ENCODE assay signal across 8 cellular contexts in genomic region chr13:29362849-29363604, GRCh38.
A peak's percentile ranks its signal among the peaks of the same experiment; 100 is the strongest.
DNase-seq lines count a peak whose midpoint lies in the region; ATAC-seq and TF ChIP-seq lines count a peak whose summit lies in the region.

No MANE protein-coding gene starts in this region.

- TF ChIP-seq CTCF in Calu3 (IDR thresholded peaks at IDR 0.05; ENCODE audit: unreplicated experiment) (peak; percentile 67), prostate gland (IDR thresholded peaks at IDR 0.05) (peak; percentile 31 to 68 (median 52))

- CTCF ChIA-PET in Calu3 (lab: Charles Lee) = no interaction called here
- CTCF ChIA-PET in activated naive CD4-positive, alpha-beta T cell treated with anti-CD3 and anti-CD28 coated beads, Interleukin-2, amount 10 ng/mL, durations not matched to agents 7 days and 5 days (lab: Charles Lee) = interaction anchor here (0.8 to 1.6 kb wide), 6 partner anchors 11 to 544 kb away, joined by 3 to 6 read pairs (median 4); no protein-coding TSS in a partner anchor

- 11% methylated on average over 6 of the region's 6 CpGs for WGBS in prostate gland

- no peaks in the 10 kb centered on the region for H3K36me3 ChIP-seq in prostate gland

- peaks cover 34% of the 10 kb centered on the region for H3K27me3 Mint-ChIP-seq in Calu3 (ENCODE audit: unreplicated experiment)
- H3K27me3 Mint-ChIP-seq in activated naive CD4-positive, alpha-beta T cell treated with anti-CD3 and anti-CD28 coated beads, Interleukin-2, amount 10 ng/mL, durations not matched to agents 7 days and 5 days = peaks cover 15% of the 10 kb centered on the region

- ATAC-seq in GM19035 (IDR thresholded peaks at IDR 0.05; ENCODE audit: unreplicated experiment) (peak; percentile 88), HG03442 (IDR thresholded peaks at IDR 0.05; ENCODE audit: unreplicated experiment) (peak; percentile 68)

- TF ChIP-seq POLR2A in prostate gland (IDR thresholded peaks at IDR 0.05) = no peak

- H3K9me3 ChIP-seq in prostate gland = no peaks in the 10 kb centered on the region

- H3K27ac Mint-ChIP-seq in Calu3 (ENCODE audit: unreplicated experiment) = no peak overlapping the region
- no peak overlapping the region for H3K27ac Mint-ChIP-seq in activated naive CD4-positive, alpha-beta T cell treated with anti-CD3 and anti-CD28 coated beads, Interleukin-2, amount 10 ng/mL, durations not matched to agents 7 days and 5 days

- no peaks in the 10 kb centered on the region for H3K36me3 Mint-ChIP-seq in Calu3 (ENCODE audit: insufficient read depth, unreplicated experiment)
- no peaks in the 10 kb centered on the region for H3K36me3 Mint-ChIP-seq in activated naive CD4-positive, alpha-beta T cell treated with anti-CD3 and anti-CD28 coated beads, Interleukin-2, amount 10 ng/mL, durations not matched to agents 7 days and 5 days

- H3K4me3 Mint-ChIP-seq in Calu3 (ENCODE audit: low read depth, unreplicated experiment) = no peak overlapping the region
- H3K4me3 Mint-ChIP-seq in activated naive CD4-positive, alpha-beta T cell treated with anti-CD3 and anti-CD28 coated beads, Interleukin-2, amount 10 ng/mL, durations not matched to agents 7 days and 5 days = no peak overlapping the region

- H3K27ac ChIP-seq in prostate gland = no peak overlapping the region

- BruUV-seq in Calu3 (replicated peaks; lab: Mats Ljungman, UMichigan) = no TSS peak

- H3K4me1 Mint-ChIP-seq in Calu3 (ENCODE audit: low read depth, unreplicated experiment) = no peaks in the 10 kb centered on the region
- H3K4me1 Mint-ChIP-seq in activated naive CD4-positive, alpha-beta T cell treated with anti-CD3 and anti-CD28 coated beads, Interleukin-2, amount 10 ng/mL, durations not matched to agents 7 days and 5 days = no peaks in the 10 kb centered on the region

- H3K27me3 ChIP-seq in prostate gland (replicated peaks; ENCODE audit: insufficient read depth) = no peaks in the 10 kb centered on the region

- DNase-seq in Calu3 (peak; percentile 45), NOMO-1 treated with dmso at 0.1 percent for 144 hours (lab: John Stamatoyannopoulos, UW; ENCODE audit: unreplicated experiment) (peak; percentile 39), head of caudate nucleus (peak in 40 of 42 donors; percentile 22 to 85 (median 54)), prostate gland (ENCODE audit: low spot score) (no peak), NCI-H446 treated with DMSO at 0.1 percent for 48 hours (lab: John Stamatoyannopoulos, UW) (no peak)
- peak; percentile 55 for DNase-seq in activated naive CD4-positive, alpha-beta T cell treated with anti-CD3 and anti-CD28 coated beads, Interleukin-2, amount 10 ng/mL, durations not matched to agents 7 days and 5 days

- H3K9me3 Mint-ChIP-seq in Calu3 (ENCODE audit: low read depth, unreplicated experiment) = no peaks in the 10 kb centered on the region
- no peaks in the 10 kb centered on the region for H3K9me3 Mint-ChIP-seq in activated naive CD4-positive, alpha-beta T cell treated with anti-CD3 and anti-CD28 coated beads, Interleukin-2, amount 10 ng/mL, durations not matched to agents 7 days and 5 days

- intact Hi-C loops in Calu3 (cut with micrococcal nuclease; ENCODE audit: unreplicated experiment) (no loop called here), head of caudate nucleus (cut with DNase I) (no loop called here), prostate gland (cut with DNase I) (no loop called here)

- H3K4me1 ChIP-seq in prostate gland (replicated peaks) = no peaks in the 10 kb centered on the region

- no peak overlapping the region for H3K4me3 ChIP-seq in prostate gland

Comparison
In these comparisons a context has a peak if more than half of its experiments do, and no peak if none do; other contexts are left out.
1. DNase-seq: peak in Calu3 (single experiment), NOMO-1 treated with dmso at 0.1 percent for 144 hours (single experiment), activated naive CD4-positive, alpha-beta T cell treated with anti-CD3 and anti-CD28 coated beads, Interleukin-2, amount 10 ng/mL, durations not matched to agents 7 days and 5 days (single experiment) and head of caudate nucleus (40 of 42); none in prostate gland (single experiment) and NCI-H446 treated with DMSO at 0.1 percent for 48 hours (single experiment).